11 cellular contexts compared by ENCODE assay signal in the genomic region with DNA sequence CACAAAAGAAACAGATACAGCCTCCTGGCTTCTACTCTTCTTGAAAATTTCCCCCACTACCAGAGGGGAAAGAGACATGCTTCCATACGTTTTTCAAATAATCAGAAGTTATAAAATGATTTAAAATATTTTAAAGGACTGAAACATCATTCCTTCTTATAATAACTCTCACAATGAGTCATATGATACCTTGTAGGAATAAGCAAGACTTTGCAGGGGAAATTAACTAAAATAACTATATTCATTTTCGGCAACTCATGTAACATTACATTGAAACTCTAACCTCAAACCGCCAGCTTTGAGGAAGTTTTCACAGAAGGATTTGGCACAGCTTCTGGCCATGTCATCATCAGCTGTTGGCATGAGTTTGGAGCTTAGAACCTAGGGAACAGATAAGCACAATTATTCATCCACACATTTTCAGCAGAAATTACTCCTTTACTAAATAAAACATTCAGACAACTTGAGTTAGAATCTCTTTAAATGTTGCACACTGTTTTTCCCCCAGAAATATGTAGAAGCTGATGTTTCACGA.
DNase-seq lines count a peak whose midpoint lies in the region; ATAC-seq lines count a peak whose summit lies in the region.
"Had no signal": no experiment of that assay in that cellular context is flagged by ENCODE, and none has a peak within 500 bp of the region (broad histone marks: within the 10 kb centered on the region; RNA-seq: fewer than 3 reads in every experiment).

No MANE protein-coding gene starts in this region.

- peaks cover 54% of the 10 kb centered on the region for H3K36me3 ChIP-seq in CD4-positive, alpha-beta memory T cell (ENCODE audit: insufficient read depth, low read length)

- H3K27me3 ChIP-seq in CD4-positive, alpha-beta memory T cell (ENCODE audit: insufficient read depth, low read length), result no peaks in the 10 kb centered on the region

- no peak overlapping the region for H3K27ac ChIP-seq in CD4-positive, alpha-beta memory T cell (ENCODE audit: low read depth, low read length)

- H3K4me3 Mint-ChIP-seq in CD4-positive, alpha-beta memory T cell, result no peak overlapping the region
- H3K4me3 Mint-ChIP-seq in central memory CD8-positive, alpha-beta T cell, result no peak overlapping the region
- H3K4me3 Mint-ChIP-seq in natural killer cell treated with Interleukin-12 subunit alpha and Interleukin-12 subunit beta and Interleukin-15 and Interleukin-18, amount 100 ng/mL, for 72 hours, result peak overlapping the region; percentile 71

- H3K4me1 ChIP-seq in CD4-positive, alpha-beta memory T cell (ENCODE audit: insufficient read depth, low read length), result peaks cover 5% of the 10 kb centered on the region

- peak overlapping the region in 4 of 7 donors; percentile 7 to 41 (median 24) for H3K27ac Mint-ChIP-seq in CD4-positive, alpha-beta memory T cell
- H3K27ac Mint-ChIP-seq in central memory CD8-positive, alpha-beta T cell (ENCODE audit: low read depth), result peak overlapping the region; percentile 87
- H3K27ac Mint-ChIP-seq in natural killer cell treated with Interleukin-12 subunit alpha and Interleukin-12 subunit beta and Interleukin-15 and Interleukin-18, amount 100 ng/mL, for 72 hours, result peak overlapping the region; percentile 89 to 92

- intact Hi-C loops in CD4-positive, alpha-beta memory T cell (cut with micrococcal nuclease), result no loop called here

- no peak for DNase-seq in CD4-positive, alpha-beta memory T cell
- DNase-seq in NCI-H226 (peak; percentile 50), hepatic stellate cell (ENCODE audit: low spot score) (no peak), T-helper 2 cell (no peak)
- DNase-seq in central memory CD8-positive, alpha-beta T cell (ENCODE audit: low spot score in 2 of 2), result no peak
- no peak for DNase-seq in natural killer cell treated with Interleukin-12 subunit alpha and Interleukin-12 subunit beta and Interleukin-15 and Interleukin-18, amount 100 ng/mL, for 72 hours (ENCODE audit: low spot score)
- no peak for DNase-seq in stimulated activated CD4-positive, alpha-beta T cell treated with anti-CD3 and anti-CD28 coated beads, Interleukin-4, amount 100 ng/mL, for 24 hours
- DNase-seq: NCI-H2171 treated with DMSO at 0.1 percent for 48 hours; stimulated activated naive CD4-positive, alpha-beta T cell had no signal

- no peaks in the 10 kb centered on the region for H3K27me3 Mint-ChIP-seq in CD4-positive, alpha-beta memory T cell
- no peaks in the 10 kb centered on the region for H3K27me3 Mint-ChIP-seq in central memory CD8-positive, alpha-beta T cell
- no peaks in the 10 kb centered on the region for H3K27me3 Mint-ChIP-seq in natural killer cell treated with Interleukin-12 subunit alpha and Interleukin-12 subunit beta and Interleukin-15 and Interleukin-18, amount 100 ng/mL, for 72 hours

- no peaks in the 10 kb centered on the region for H3K9me3 Mint-ChIP-seq in CD4-positive, alpha-beta memory T cell
- peaks cover 6% of the 10 kb centered on the region for H3K9me3 Mint-ChIP-seq in central memory CD8-positive, alpha-beta T cell
- H3K9me3 Mint-ChIP-seq in natural killer cell treated with Interleukin-12 subunit alpha and Interleukin-12 subunit beta and Interleukin-15 and Interleukin-18, amount 100 ng/mL, for 72 hours, result no peaks in the 10 kb centered on the region

- no peak overlapping the region for H3K4me3 ChIP-seq in CD4-positive, alpha-beta memory T cell (ENCODE audit: low read length in 2 of 2)
- H3K4me3 ChIP-seq: smooth muscle cell had no signal

- CTCF ChIA-PET in CD4-positive, alpha-beta memory T cell (lab: Charles Lee; ENCODE audit: partially characterized antibody), result no interaction called here

- H3K36me3 Mint-ChIP-seq in CD4-positive, alpha-beta memory T cell, result peaks cover 68 to 84% of the 10 kb centered on the region in 2 donors
- peaks cover 52% of the 10 kb centered on the region for H3K36me3 Mint-ChIP-seq in central memory CD8-positive, alpha-beta T cell (ENCODE audit: insufficient read depth)
- H3K36me3 Mint-ChIP-seq in natural killer cell treated with Interleukin-12 subunit alpha and Interleukin-12 subunit beta and Interleukin-15 and Interleukin-18, amount 100 ng/mL, for 72 hours, result peaks cover 49% of the 10 kb centered on the region

- ATAC-seq in central memory CD8-positive, alpha-beta T cell (replicated peaks; ENCODE audit: extremely low read depth, poor library complexity, severe bottlenecking), result no peak
- ATAC-seq in natural killer cell treated with Interleukin-12 subunit alpha and Interleukin-12 subunit beta and Interleukin-15 and Interleukin-18, amount 100 ng/mL, for 72 hours, result no peak
- ATAC-seq in GM18867 (IDR thresholded peaks at IDR 0.05; ENCODE audit: unreplicated experiment), result no peak

- peaks cover 8 to 11% (median 10%) of the 10 kb centered on the region in 4 donors for H3K4me1 Mint-ChIP-seq in CD4-positive, alpha-beta memory T cell
- peaks cover 25% of the 10 kb centered on the region for H3K4me1 Mint-ChIP-seq in central memory CD8-positive, alpha-beta T cell
- peaks cover 35 to 49% of the 10 kb centered on the region in 2 donors for H3K4me1 Mint-ChIP-seq in natural killer cell treated with Interleukin-12 subunit alpha and Interleukin-12 subunit beta and Interleukin-15 and Interleukin-18, amount 100 ng/mL, for 72 hours (ENCODE audit: low read depth in 2 of 2)

- H3K9me3 ChIP-seq in CD4-positive, alpha-beta memory T cell (ENCODE audit: control insufficient read depth in 1 of 2, low read length in 2 of 2), result no peaks in the 10 kb centered on the region

- POLR2A ChIA-PET in CD4-positive, alpha-beta memory T cell (lab: Charles Lee; ENCODE audit: partially characterized antibody), result interaction anchor here (1.3 kb wide), 1 partner anchor 10 kb away, joined by 3 read pairs; no protein-coding TSS in a partner anchor

Comparison
In these comparisons a context has a peak if more than half of its experiments do, and no peak if none do; other contexts are left out.
1. H3K27ac Mint-ChIP-seq: peak in every context shown above with its lines; median percentile 90 in natural killer cell treated with Interleukin-12 subunit alpha and Interleukin-12 subunit beta and Interleukin-15 and Interleukin-18, amount 100 ng/mL, for 72 hours; 87 in central memory CD8-positive, alpha-beta T cell; 24 in CD4-positive, alpha-beta memory T cell.